Comparison of ENCODE assay signal across 26 cellular contexts in the genomic region with DNA sequence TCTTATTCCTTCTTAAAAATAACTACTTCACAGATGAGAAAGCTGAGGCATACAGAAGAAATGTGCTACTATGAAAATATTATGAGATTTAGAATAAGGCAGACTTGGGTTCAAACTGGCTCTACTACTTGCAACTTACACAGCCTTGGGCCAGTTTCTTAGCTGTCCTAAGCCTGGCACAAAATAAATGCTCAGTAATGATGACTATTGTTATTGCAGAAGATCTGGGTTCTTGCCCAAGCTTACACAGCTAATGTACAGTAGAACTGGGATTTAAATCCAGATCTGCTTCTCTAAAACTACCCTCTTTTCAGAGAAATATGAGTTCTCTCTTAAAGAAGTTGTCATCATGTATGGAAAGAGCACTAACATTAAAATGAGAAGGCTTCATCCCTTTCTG.
DNase-seq lines count a peak whose midpoint lies in the region; ATAC-seq, FAIRE-seq and TF ChIP-seq lines count a peak whose summit lies in the region.
"Had no signal": no experiment of that assay in that cellular context is flagged by ENCODE, and none has a peak within 500 bp of the region (broad histone marks: within the 10 kb centered on the region; RNA-seq: fewer than 3 reads in every experiment).

No MANE protein-coding gene starts in this region.

- H3K4me3 ChIP-seq in breast epithelium = no peak overlapping the region
- H3K4me3 ChIP-seq in left lung = no peak overlapping the region
- no peak overlapping the region for H3K4me3 ChIP-seq in tibial artery
- no peak overlapping the region for H3K4me3 ChIP-seq in A673 (ENCODE audit: low read depth, low read length, poor library complexity, severe bottlenecking)

- no peaks in the 10 kb centered on the region for H3K9me3 ChIP-seq in breast epithelium
- no peaks in the 10 kb centered on the region for H3K9me3 ChIP-seq in left lung
- H3K9me3 ChIP-seq in tibial artery = no peaks in the 10 kb centered on the region
- no peaks in the 10 kb centered on the region for H3K9me3 ChIP-seq in A673 (ENCODE audit: low read depth, low read length, poor library complexity, severe bottlenecking)
- H3K9me3 ChIP-seq: right lobe of liver had no signal

- peaks cover 0 to 11% of the 10 kb centered on the region in 2 donors for H3K4me1 ChIP-seq in breast epithelium
- peaks cover 32 to 90% of the 10 kb centered on the region in 2 donors for H3K4me1 ChIP-seq in left lung
- peaks cover 0 to 93% (median 83%) of the 10 kb centered on the region in 4 donors for H3K4me1 ChIP-seq in tibial artery
- peaks cover 13% of the 10 kb centered on the region for H3K4me1 ChIP-seq in A673 (ENCODE audit: insufficient read depth, low read length, poor library complexity, severe bottlenecking)

- TF ChIP-seq CTCF in breast epithelium (IDR thresholded peaks at IDR 0.05) = no peak
- TF ChIP-seq CTCF in left lung (IDR thresholded peaks at IDR 0.05) = no peak
- no peak for TF ChIP-seq CTCF in tibial artery (IDR thresholded peaks at IDR 0.05)
- no peak for TF ChIP-seq CTCF in D721Med (IDR thresholded peaks at IDR 0.05; ENCODE audit: insufficient read depth, missing control alignments)
- no peak for TF ChIP-seq CTCF in A673 (conservative IDR thresholded peaks at IDR 0.05; ENCODE audit: low read depth, low read length)

- no peak for TF ChIP-seq POLR2A in breast epithelium (IDR thresholded peaks at IDR 0.05)

- intact Hi-C loops in breast epithelium (cut with DNase I; ENCODE audit: low total_unique reads) (no loop called here), left lung (cut with DNase I) (no loop called here), tibial artery (cut with DNase I; ENCODE audit: low total_unique reads) (loop anchor here (10.0 kb wide), 3 partner anchors 339 to 789 kb away; partner anchors contain the start of gene LPP), A673 (cut with micrococcal nuclease; ENCODE audit: unreplicated experiment) (no loop called here)

- peak; percentile 44 for DNase-seq in CD1c-positive myeloid dendritic cell (ENCODE audit: extremely low spot score)
- DNase-seq in breast epithelium (ENCODE audit: low spot score in 2 of 2) = no peak
- DNase-seq in left lung = no peak
- DNase-seq in tibial artery = no peak
- no peak for DNase-seq in D721Med (ENCODE audit: insufficient read length, low spot score)
- no peak for DNase-seq in A673 (ENCODE audit: low spot score)
- DNase-seq: activated B cell treated with CpG ODN at 0.5 μM for 24 hours; activated CD4-positive, alpha-beta T cell treated with anti-CD3 and anti-CD28 coated beads, Interleukin-2, amount 50 U/mL, for 48 hours; activated CD8-positive, alpha-beta memory T cell treated with anti-CD3 and anti-CD28 coated beads, Interleukin-2, amount 50 U/mL, for 4 hours; activated naive CD4-positive, alpha-beta T cell treated with anti-CD3 and anti-CD28 coated beads, Interleukin-2, amount 50 U/mL, for 16 hours; anterior cingulate cortex; CD4-positive, alpha-beta T cell; hypothalamus; NCI-H1105; NCI-H1930; NCI-H226; nephron progenitor cell; right lobe of liver; stimulated activated CD4-positive, alpha-beta T cell treated with anti-CD3 and anti-CD28 coated beads, Interleukin-15, amount 100 ng/mL, for 24 hours; stimulated activated naive CD8-positive, alpha-beta T cell treated with anti-CD3 and anti-CD28 coated beads, Interleukin-15, amount 100 ng/mL, for 72 hours had no signal

- H3K27me3 ChIP-seq in breast epithelium = no peaks in the 10 kb centered on the region
- no peaks in the 10 kb centered on the region for H3K27me3 ChIP-seq in left lung
- no peaks in the 10 kb centered on the region for H3K27me3 ChIP-seq in tibial artery
- H3K27me3 ChIP-seq in A673 (replicated peaks; ENCODE audit: insufficient read depth, low read depth, low read length, poor library complexity) = no peaks in the 10 kb centered on the region
- H3K27me3 ChIP-seq: right lobe of liver had no signal

- POLR2A ChIA-PET in A673 (lab: Charles Lee; ENCODE audit: low non-redundant PET) = no interaction called here

- FAIRE-seq in D721Med (lab: Jason Lieb, UNC) = no peak
- FAIRE-seq: GM19239, islet of Langerhans had no signal

- H3K27ac ChIP-seq in breast epithelium (peak overlapping the region; percentile 99), left lung (peak overlapping the region; percentile 51 to 92), tibial artery (peak overlapping the region; percentile 86 to 87), A673 (ENCODE audit: low read depth, low read length, poor library complexity, severe bottlenecking) (no peak overlapping the region)
- H3K27ac ChIP-seq: epithelial cell of prostate, HL-60, parathyroid adenoma had no signal

- CTCF ChIA-PET in A673 (lab: Charles Lee) = no interaction called here

- ATAC-seq in left lung (no peak), SK-N-SH treated with all-trans-retinoic acid at 6 μM for 48 hours (no peak)
- ATAC-seq: right lobe of liver; stimulated activated naive CD8-positive, alpha-beta T cell treated with anti-CD3 and anti-CD28 coated beads, Interleukin-15, amount 100 ng/mL, for 72 hours had no signal

- BruUV-seq in A673 (replicated peaks; lab: Mats Ljungman, UMichigan) = no TSS peak

- H3K36me3 ChIP-seq in breast epithelium (no peaks in the 10 kb centered on the region), left lung (no peaks in the 10 kb centered on the region), tibial artery (no peaks in the 10 kb centered on the region), A673 (ENCODE audit: insufficient read depth, low read length, poor library complexity, severe bottlenecking) (no peaks in the 10 kb centered on the region)
- H3K36me3 ChIP-seq: right lobe of liver had no signal

TF ChIP-seq in SK-N-SH treated with all-trans-retinoic acid at 6 μM for 48 hours, 23 proteins besides CTCF, POLR2A, EP300 and RAD21:
- TF ChIP-seq ZNF8 (CRISPR knock-in tag; IDR thresholded peaks at IDR 0.05) (no peak), BACH2 (CRISPR knock-in tag; IDR thresholded peaks at IDR 0.05; ENCODE audit: borderline replicate concordance) (no peak), ESRRG (CRISPR knock-in tag; IDR thresholded peaks at IDR 0.05) (no peak), CSDC2 (CRISPR knock-in tag; IDR thresholded peaks at IDR 0.05) (no peak), SNAI2 (CRISPR knock-in tag; IDR thresholded peaks at IDR 0.05) (no peak), RARB (CRISPR knock-in tag; IDR thresholded peaks at IDR 0.05) (no peak), OSR1 (CRISPR knock-in tag; IDR thresholded peaks at IDR 0.05) (no peak), GLIS3 (CRISPR knock-in tag; IDR thresholded peaks at IDR 0.05) (no peak), ISL1 (CRISPR knock-in tag; IDR thresholded peaks at IDR 0.05) (no peak), CREB5 (CRISPR knock-in tag; IDR thresholded peaks at IDR 0.05; ENCODE audit: low read depth) (no peak), ZNF70 (CRISPR knock-in tag; IDR thresholded peaks at IDR 0.05) (no peak), ZFP30 (CRISPR knock-in tag; IDR thresholded peaks at IDR 0.05) (no peak), ZNF565 (CRISPR knock-in tag; conservative IDR thresholded peaks at IDR 0.05; ENCODE audit: low read depth) (no peak), POU6F1 (CRISPR knock-in tag; IDR thresholded peaks at IDR 0.05; ENCODE audit: borderline replicate concordance, low read depth) (no peak), ARNTL (CRISPR knock-in tag; IDR thresholded peaks at IDR 0.05; ENCODE audit: borderline replicate concordance, low read depth) (no peak), PATZ1 (CRISPR knock-in tag; IDR thresholded peaks at IDR 0.05; ENCODE audit: borderline replicate concordance) (no peak)
